In the genomic region with DNA sequence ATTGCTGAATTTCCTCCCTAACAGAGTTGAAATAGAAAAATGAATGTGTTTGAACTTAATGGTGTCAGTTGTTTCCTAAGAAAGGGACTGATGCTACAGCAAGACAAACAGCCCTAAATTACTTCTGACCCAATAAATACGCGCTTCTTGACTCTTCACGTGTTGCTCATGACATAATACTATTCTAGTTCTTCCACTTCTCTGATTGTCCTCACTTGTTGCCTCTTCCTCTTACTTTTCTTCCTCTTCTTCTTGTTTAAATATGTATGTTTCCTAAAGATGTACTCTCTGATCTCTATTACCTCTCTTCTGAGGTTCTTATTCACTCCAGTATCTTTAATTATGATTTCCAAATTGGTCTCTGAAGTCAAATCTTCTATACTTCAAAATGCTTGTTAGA, we compare ENCODE assay signal across 15 cellular contexts. TPM values are rescaled to one million over a fixed set of nuclear protein-coding genes. Genes with fewer than 3 reads are reported as not detected.
"Had no signal": no experiment of that assay in that cellular context is flagged by ENCODE, and none has a peak within 500 bp of the region (broad histone marks: within the 10 kb centered on the region; RNA-seq: fewer than 3 reads in every experiment).

No MANE protein-coding gene starts in this region.

- H3K27me3 ChIP-seq: pancreas, testis had no signal

- H3K27me3 Mint-ChIP-seq: activated CD8-positive, alpha-beta T cell treated with anti-CD3 and anti-CD28 coated beads for 36 hours; stimulated activated naive CD8-positive, alpha-beta T cell treated with anti-CD3 and anti-CD28 coated beads, Interleukin-15, amount 100 ng/mL, for 72 hours; T-helper 17 cell had no signal

- H3K9me3 Mint-ChIP-seq: activated CD8-positive, alpha-beta T cell treated with anti-CD3 and anti-CD28 coated beads for 36 hours; activated T-cell treated with anti-CD3 and anti-CD28 coated beads, Interleukin-2, amount 50 U/mL, for 72 hours; stimulated activated naive CD8-positive, alpha-beta T cell treated with anti-CD3 and anti-CD28 coated beads, Interleukin-15, amount 100 ng/mL, for 72 hours had no signal

- H3K4me3 Mint-ChIP-seq: activated CD8-positive, alpha-beta T cell treated with anti-CD3 and anti-CD28 coated beads for 36 hours; activated T-cell treated with anti-CD3 and anti-CD28 coated beads, Interleukin-2, amount 50 U/mL, for 72 hours; stimulated activated naive CD8-positive, alpha-beta T cell treated with anti-CD3 and anti-CD28 coated beads, Interleukin-15, amount 100 ng/mL, for 72 hours; T-helper 17 cell had no signal

- ATAC-seq: activated CD8-positive, alpha-beta T cell treated with anti-CD3 and anti-CD28 coated beads for 36 hours; activated T-cell treated with anti-CD3 and anti-CD28 coated beads, Interleukin-2, amount 50 U/mL, for 72 hours; heart right ventricle; left ventricle myocardium superior; stimulated activated naive CD8-positive, alpha-beta T cell treated with anti-CD3 and anti-CD28 coated beads, Interleukin-15, amount 100 ng/mL, for 72 hours; T-helper 17 cell had no signal

- H3K27ac Mint-ChIP-seq: activated CD8-positive, alpha-beta T cell treated with anti-CD3 and anti-CD28 coated beads for 36 hours; activated T-cell treated with anti-CD3 and anti-CD28 coated beads, Interleukin-2, amount 50 U/mL, for 72 hours; stimulated activated naive CD8-positive, alpha-beta T cell treated with anti-CD3 and anti-CD28 coated beads, Interleukin-15, amount 100 ng/mL, for 72 hours; T-helper 17 cell had no signal

- H3K9me3 ChIP-seq: heart right ventricle, pancreas, testis had no signal

- H3K4me3 ChIP-seq: heart right ventricle, pancreas, testis had no signal

- H3K36me3 ChIP-seq: heart right ventricle, pancreas had no signal

- H3K27ac ChIP-seq: heart right ventricle, pancreas, testis had no signal

- DNase-seq: activated CD8-positive, alpha-beta memory T cell treated with anti-CD3 and anti-CD28 coated beads, Interleukin-2, amount 50 U/mL, for 4 hours; activated CD8-positive, alpha-beta T cell treated with anti-CD3 and anti-CD28 coated beads for 36 hours; activated T-cell treated with anti-CD3 and anti-CD28 coated beads, Interleukin-2, amount 50 U/mL, for 72 hours; effector CD8-positive, alpha-beta T cell; heart right ventricle; left ventricle myocardium superior; mesendoderm; pancreas; retina; stimulated activated CD4-positive, alpha-beta T cell treated with anti-CD3 and anti-CD28 coated beads, Interleukin-15, amount 100 ng/mL, for 24 hours; stimulated activated CD4-positive, alpha-beta T cell treated with anti-CD3 and anti-CD28 coated beads, Interleukin-4, amount 100 ng/mL, for 24 hours; stimulated activated naive CD8-positive, alpha-beta T cell treated with anti-CD3 and anti-CD28 coated beads, Interleukin-15, amount 100 ng/mL, for 72 hours; T-helper 17 cell; testis had no signal

RNA-seq across cellular contexts. Expression of a gene that starts 32.4 kb away (rescaled TPM):
- total RNA-seq: skeletal muscle tissue had no signal
